ENCODE assay signal across 28 cellular contexts in the genomic region with DNA sequence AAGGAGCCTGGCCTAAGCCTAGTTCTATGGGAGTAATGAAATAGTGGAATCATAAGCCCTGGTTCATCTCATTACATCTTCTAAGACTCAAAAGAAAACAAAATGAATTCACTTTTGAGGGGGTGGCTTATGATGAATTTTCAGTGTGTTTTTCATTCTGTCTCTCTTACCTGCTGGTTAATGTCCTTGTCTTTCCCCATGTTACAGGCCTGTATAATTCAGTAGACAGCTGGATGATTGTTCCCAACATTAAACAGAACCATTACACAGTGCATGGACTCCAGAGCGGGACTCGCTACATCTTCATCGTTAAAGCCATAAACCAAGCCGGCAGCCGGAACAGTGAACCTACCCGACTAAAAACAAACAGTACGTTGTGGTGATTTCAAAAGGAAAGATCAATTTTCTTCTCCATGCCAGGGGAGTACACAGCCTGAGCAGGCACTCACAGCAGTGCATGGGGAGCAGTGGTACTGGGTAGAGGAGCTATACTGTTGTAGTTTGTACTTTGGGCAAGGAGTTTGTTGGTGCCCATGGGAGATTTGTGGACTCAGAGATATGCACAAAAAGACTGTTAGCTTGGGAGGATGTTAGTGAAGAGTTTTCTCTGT. TPM values are rescaled to one million over a fixed set of nuclear protein-coding genes. Genes with fewer than 3 reads are reported as not detected.
DNase-seq lines count a peak whose midpoint lies in the region; ATAC-seq, FAIRE-seq and TF ChIP-seq lines count a peak whose summit lies in the region.
"Had no signal": no experiment of that assay in that cellular context is flagged by ENCODE, and none has a peak within 500 bp of the region (broad histone marks: within the 10 kb centered on the region; RNA-seq: fewer than 3 reads in every experiment).

No MANE protein-coding gene starts in this region.

- H3K36me3 Mint-ChIP-seq in astrocyte (ENCODE audit: low read depth, unreplicated experiment): peaks cover 5% of the 10 kb centered on the region
- H3K36me3 Mint-ChIP-seq: CD14-positive monocyte had no signal

- no peaks in the 10 kb centered on the region for H3K79me2 ChIP-seq in astrocyte (ENCODE audit: insufficient read depth, low read length)

- 92% methylated on average over 7 of the region's 7 CpGs for WGBS in A549 (ENCODE audit: missing lambda C conversion rate)
- 50% methylated on average over 6 of the region's 7 CpGs for WGBS in right lobe of liver (ENCODE audit: insufficient coverage, low coverage, low lambda C conversion rate, missing lambda C conversion rate)
- WGBS in upper lobe of left lung, 2 donors: 93 to 96% methylated on average over 7 of the region's 7 CpGs

- no peak overlapping the region for H3K27ac Mint-ChIP-seq in astrocyte (ENCODE audit: unreplicated experiment)
- H3K27ac Mint-ChIP-seq: CD14-positive monocyte; CD4-positive, alpha-beta T cell; HFFc6 had no signal

- POLR2A ChIA-PET in A549 (lab: Yijun Ruan, JAX): no interaction called here

- intact Hi-C loops in right lobe of liver (cut with DNase I): no loop called here
- intact Hi-C loops in cardiac septum (cut with DNase I): no loop called here

- no peak for TF ChIP-seq POLR2A in A549 (IDR thresholded peaks at IDR 0.05; ENCODE audit: low read length)
- no peak for TF ChIP-seq POLR2A in right lobe of liver (IDR thresholded peaks at IDR 0.05)
- TF ChIP-seq POLR2A in upper lobe of left lung (IDR thresholded peaks at IDR 0.05): no peak

- H3K36me3 ChIP-seq in astrocyte (ENCODE audit: insufficient read depth, low read length) (no peaks in the 10 kb centered on the region), right lobe of liver (no peaks in the 10 kb centered on the region), upper lobe of left lung (peaks cover 0 to 28% (median 4%) of the 10 kb centered on the region in 4 donors)
- H3K36me3 ChIP-seq: BE2C; BLaER1 treated with 17β-estradiol and CSF1 and Interleukin-3, amounts not matched to agents 10 nM and 100 nM; HAP-1 had no signal

- no peaks in the 10 kb centered on the region for H3K9me3 ChIP-seq in A549
- no peaks in the 10 kb centered on the region for H3K9me3 ChIP-seq in astrocyte (ENCODE audit: insufficient read depth, low read depth, low read length)
- H3K9me3 ChIP-seq in right lobe of liver: no peaks in the 10 kb centered on the region
- no peaks in the 10 kb centered on the region for H3K9me3 ChIP-seq in upper lobe of left lung
- H3K9me3 ChIP-seq: BE2C; BLaER1 treated with 17β-estradiol and CSF1 and Interleukin-3, amounts not matched to agents 10 nM and 100 nM; HAP-1 had no signal

- no peaks in the 10 kb centered on the region for H4K20me1 ChIP-seq in astrocyte (ENCODE audit: insufficient read depth, low read length)
- H4K20me1 ChIP-seq: BLaER1 treated with 17β-estradiol and CSF1 and Interleukin-3, amounts not matched to agents 10 nM and 100 nM had no signal

- H3K27me3 ChIP-seq in astrocyte (ENCODE audit: insufficient read depth, low read length) (no peaks in the 10 kb centered on the region), right lobe of liver (no peaks in the 10 kb centered on the region), upper lobe of left lung (no peaks in the 10 kb centered on the region)
- H3K27me3 ChIP-seq: BE2C had no signal

- H3K27ac ChIP-seq in A549 (no peak overlapping the region), astrocyte (ENCODE audit: low read depth, low read length) (no peak overlapping the region), right lobe of liver (no peak overlapping the region), upper lobe of left lung (no peak overlapping the region)
- H3K27ac ChIP-seq: 22Rv1; BLaER1 treated with 17β-estradiol and CSF1 and Interleukin-3, amounts not matched to agents 10 nM and 100 nM had no signal

- H3K9me3 Mint-ChIP-seq in astrocyte (ENCODE audit: unreplicated experiment): no peaks in the 10 kb centered on the region
- H3K9me3 Mint-ChIP-seq: CD14-positive monocyte; CD4-positive, alpha-beta T cell; CD8-positive, alpha-beta memory T cell; HFFc6 had no signal

- CTCF ChIA-PET in A549 (lab: Yijun Ruan, JAX): no interaction called here

- H3K4me1 ChIP-seq in A549: no peaks in the 10 kb centered on the region
- H3K4me1 ChIP-seq in astrocyte (ENCODE audit: insufficient read depth, low read length): no peaks in the 10 kb centered on the region
- no peaks in the 10 kb centered on the region for H3K4me1 ChIP-seq in right lobe of liver
- no peaks in the 10 kb centered on the region for H3K4me1 ChIP-seq in upper lobe of left lung
- H3K4me1 ChIP-seq: BE2C; BLaER1 treated with 17β-estradiol and CSF1 and Interleukin-3, amounts not matched to agents 10 nM and 100 nM had no signal

- DNase-seq in NCI-H748 (lab: John Stamatoyannopoulos, UW; ENCODE audit: unreplicated experiment): peak; percentile 53
- no peak for DNase-seq in NCI-H748 treated with DMSO at 0.1 percent for 48 hours (lab: John Stamatoyannopoulos, UW)
- no peak for DNase-seq in A549 (ENCODE audit: low read depth in 1 of 2, low spot score in 1 of 2)
- no peak for DNase-seq in astrocyte (ENCODE audit: low read depth)
- DNase-seq in right lobe of liver: peak in 2 of 3 donors; percentile 49 to 56
- DNase-seq in upper lobe of left lung: no peak
- no peak for DNase-seq in cardiac septum (ENCODE audit: low spot score)
- DNase-seq: ACHN; AML-193; BE2C; Calu3; CD4-positive, alpha-beta T cell; CD8-positive, alpha-beta memory T cell; DMS53; DMS79 treated with DMSO at 0.1 percent for 48 hours; GF-D8; GOT3; HFFc6 had no signal

- TF ChIP-seq RAD21 in A549 (conservative IDR thresholded peaks at IDR 0.05 in 1 of 2, IDR thresholded peaks at IDR 0.05 in 1 of 2): no peak

- H3K4me3 ChIP-seq in A549 (no peak overlapping the region), astrocyte (ENCODE audit: insufficient read depth, low read depth, low read length) (no peak overlapping the region), right lobe of liver (no peak overlapping the region), upper lobe of left lung (no peak overlapping the region)
- H3K4me3 ChIP-seq: BLaER1 treated with 17β-estradiol and CSF1 and Interleukin-3, amounts not matched to agents 10 nM and 100 nM; HAP-1 had no signal

- FAIRE-seq in A549 (lab: Jason Lieb, UNC): peak; percentile 39
- FAIRE-seq in astrocyte (lab: Jason Lieb, UNC): peak; percentile 56
- FAIRE-seq: A204.1, GM12891, GM18507, H54 had no signal

- H2AFZ ChIP-seq in astrocyte (ENCODE audit: low read depth, low read length): no peak overlapping the region

- TF ChIP-seq CTCF in A549 (IDR thresholded peaks at IDR 0.05) (no peak), astrocyte (IDR thresholded peaks at IDR 0.05; ENCODE audit: insufficient read depth, low read depth, low read length) (no peak), right lobe of liver (IDR thresholded peaks at IDR 0.05) (no peak), upper lobe of left lung (IDR thresholded peaks at IDR 0.05) (no peak)

- no peak overlapping the region for H3K4me3 Mint-ChIP-seq in astrocyte (ENCODE audit: unreplicated experiment)
- H3K4me3 Mint-ChIP-seq: CD14-positive monocyte; CD4-positive, alpha-beta T cell; CD8-positive, alpha-beta memory T cell; HFFc6 had no signal

- ATAC-seq in A549 (no peak), right lobe of liver (peak; percentile 92 to 98 (median 97)), upper lobe of left lung (ENCODE audit: low FRiP score in 2 of 2) (no peak)

- TF ChIP-seq EP300 in A549 (IDR thresholded peaks at IDR 0.05) (no peak), upper lobe of left lung (IDR thresholded peaks at IDR 0.05) (no peak)

- no peaks in the 10 kb centered on the region for H3K27me3 Mint-ChIP-seq in astrocyte (ENCODE audit: low read depth, unreplicated experiment)
- H3K27me3 Mint-ChIP-seq: CD4-positive, alpha-beta T cell had no signal

- H3K9ac ChIP-seq in astrocyte (ENCODE audit: low read length): no peak overlapping the region
- H3K9ac ChIP-seq: BLaER1 treated with 17β-estradiol and CSF1 and Interleukin-3, amounts not matched to agents 10 nM and 100 nM had no signal

- peaks cover 2% of the 10 kb centered on the region for H3K4me1 Mint-ChIP-seq in astrocyte (ENCODE audit: low read depth, unreplicated experiment)
- H3K4me1 Mint-ChIP-seq: CD14-positive monocyte; CD8-positive, alpha-beta memory T cell had no signal

- H3K4me2 ChIP-seq in A549 (no peak overlapping the region), astrocyte (ENCODE audit: low read length) (no peak overlapping the region)
- H3K4me2 ChIP-seq: BLaER1 treated with 17β-estradiol and CSF1 and Interleukin-3, amounts not matched to agents 10 nM and 100 nM had no signal

TF ChIP-seq in A549, 52 proteins besides CTCF, POLR2A, EP300 and RAD21 (continues in another document):
- TF ChIP-seq BHLHE40 (IDR thresholded peaks at IDR 0.05; ENCODE audit: low read depth, low read length) (no peak), CBX2 (IDR thresholded peaks at IDR 0.05; ENCODE audit: borderline replicate concordance, low read depth) (no peak), CEBPB (IDR thresholded peaks at IDR 0.05) (no peak)
- TF ChIP-seq, protein P1, sequence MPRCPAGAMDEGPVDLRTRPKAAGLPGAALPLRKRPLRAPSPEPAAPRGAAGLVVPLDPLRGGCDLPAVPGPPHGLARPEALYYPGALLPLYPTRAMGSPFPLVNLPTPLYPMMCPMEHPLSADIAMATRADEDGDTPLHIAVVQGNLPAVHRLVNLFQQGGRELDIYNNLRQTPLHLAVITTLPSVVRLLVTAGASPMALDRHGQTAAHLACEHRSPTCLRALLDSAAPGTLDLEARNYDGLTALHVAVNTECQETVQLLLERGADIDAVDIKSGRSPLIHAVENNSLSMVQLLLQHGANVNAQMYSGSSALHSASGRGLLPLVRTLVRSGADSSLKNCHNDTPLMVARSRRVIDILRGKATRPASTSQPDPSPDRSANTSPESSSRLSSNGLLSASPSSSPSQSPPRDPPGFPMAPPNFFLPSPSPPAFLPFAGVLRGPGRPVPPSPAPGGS (IDR thresholded peaks at IDR 0.05): no peak
- TF ChIP-seq, protein P2, sequence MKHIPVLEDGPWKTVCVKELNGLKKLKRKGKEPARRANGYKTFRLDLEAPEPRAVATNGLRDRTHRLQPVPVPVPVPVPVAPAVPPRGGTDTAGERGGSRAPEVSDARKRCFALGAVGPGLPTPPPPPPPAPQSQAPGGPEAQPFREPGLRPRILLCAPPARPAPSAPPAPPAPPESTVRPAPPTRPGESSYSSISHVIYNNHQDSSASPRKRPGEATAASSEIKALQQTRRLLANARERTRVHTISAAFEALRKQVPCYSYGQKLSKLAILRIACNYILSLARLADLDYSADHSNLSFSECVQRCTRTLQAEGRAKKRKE (CRISPR knock-in tag; IDR thresholded peaks at IDR 0.05; ENCODE audit: low read depth): no peak

RNA-seq across cellular contexts. Expression of a gene that starts 57.9 kb away (rescaled TPM):
- polyA plus RNA-seq in A549 (2011; rRNA removed): not detected in 2 replicates
- not detected in 2 replicates for polyA plus RNA-seq in A549 (2012; cell fraction: cytosol; rRNA removed)
- 0.07 TPM in 1 of 2 replicates, not detected in the other for polyA plus RNA-seq in A549 (2012; cell fraction: nucleus; rRNA removed)
- not detected in 3 replicates for polyA plus RNA-seq in A549 (2017; fragmentation: RNase III; extraction: RNeasy Plus Mini Kit Qiagen cat#74134 plus additional on column Dnase treatment)
- not detected in 2 replicates for polyA minus RNA-seq in A549 (2011; rRNA and poly(A)+ RNA removed)
- not detected in 2 replicates for total RNA-seq in astrocyte
- not detected for total RNA-seq in right lobe of liver
- total RNA-seq in upper lobe of left lung: not detected
- not detected for total RNA-seq in cardiac septum
- total RNA-seq: Calu3; CD4-positive, alpha-beta T cell; CD8-positive, alpha-beta memory T cell; Daoy; G401; HFFc6 had no signal
- polyA plus RNA-seq: CD14-positive monocyte; CD8-positive, alpha-beta memory T cell had no signal

Comparison
In these comparisons a context has a peak if more than half of its experiments do, and no peak if none do; other contexts are left out.
1. DNase-seq: peak in NCI-H748 (single experiment) and right lobe of liver (2 of 3); none in NCI-H748 treated with DMSO at 0.1 percent for 48 hours (single experiment), A549 (0 of 2), astrocyte (single experiment), upper lobe of left lung (0 of 2) and cardiac septum (single experiment).
2. ATAC-seq: peak in right lobe of liver (4 of 4); none in A549 (0 of 2) and upper lobe of left lung (0 of 2).